ENCODE assay signal across 16 cellular contexts in genomic region chr4:6880691-6881090, GRCh38.
"Had no signal": no experiment of that assay in that cellular context is flagged by ENCODE, and none has a peak within 500 bp of the region (broad histone marks: within the 10 kb centered on the region; RNA-seq: fewer than 3 reads in every experiment).

No MANE protein-coding gene starts in this region.

- ATAC-seq: foreskin keratinocyte; naive thymus-derived CD4-positive, alpha-beta T cell; right cardiac atrium; stimulated activated naive CD8-positive, alpha-beta T cell treated with anti-CD3 and anti-CD28 coated beads, Interleukin-15, Interleukin-2, amounts not matched to agents 100 U/mL and 50 U/mL, for 24 hours had no signal

- H3K27ac ChIP-seq: foreskin keratinocyte, neutrophil, suprapubic skin, thyroid gland had no signal

- FAIRE-seq: endothelial cell of umbilical vein, islet of Langerhans, small intestine, urothelium cell line had no signal

- H3K27me3 Mint-ChIP-seq: naive thymus-derived CD4-positive, alpha-beta T cell; type B pancreatic cell had no signal

- H3K9me3 Mint-ChIP-seq: naive thymus-derived CD4-positive, alpha-beta T cell; type B pancreatic cell had no signal

- DNase-seq: erythroblast; foreskin keratinocyte; kidney glomerular epithelial cell; mesendoderm; naive thymus-derived CD4-positive, alpha-beta T cell; right cardiac atrium; small intestine; stimulated activated CD4-positive, alpha-beta T cell treated with anti-CD3 and anti-CD28 coated beads, Interleukin-12 subunit alpha, Interleukin-12 subunit beta, amount 100 ng/mL, for 4 hours; stimulated activated naive CD8-positive, alpha-beta T cell treated with anti-CD3 and anti-CD28 coated beads, Interleukin-15, Interleukin-2, amounts not matched to agents 100 U/mL and 50 U/mL, for 24 hours; thyroid gland had no signal

- H3K4me3 Mint-ChIP-seq: type B pancreatic cell had no signal

- H3K27me3 ChIP-seq: foreskin keratinocyte, neutrophil, suprapubic skin, thyroid gland had no signal

- H3K27ac Mint-ChIP-seq: type B pancreatic cell had no signal

- H3K4me1 ChIP-seq: thyroid gland had no signal

- H3K4me3 ChIP-seq: suprapubic skin, thyroid gland had no signal

- H3K9me3 ChIP-seq: neutrophil, suprapubic skin, thyroid gland had no signal
